ENCODE assay signal across 2 cellular contexts in the genomic region with DNA sequence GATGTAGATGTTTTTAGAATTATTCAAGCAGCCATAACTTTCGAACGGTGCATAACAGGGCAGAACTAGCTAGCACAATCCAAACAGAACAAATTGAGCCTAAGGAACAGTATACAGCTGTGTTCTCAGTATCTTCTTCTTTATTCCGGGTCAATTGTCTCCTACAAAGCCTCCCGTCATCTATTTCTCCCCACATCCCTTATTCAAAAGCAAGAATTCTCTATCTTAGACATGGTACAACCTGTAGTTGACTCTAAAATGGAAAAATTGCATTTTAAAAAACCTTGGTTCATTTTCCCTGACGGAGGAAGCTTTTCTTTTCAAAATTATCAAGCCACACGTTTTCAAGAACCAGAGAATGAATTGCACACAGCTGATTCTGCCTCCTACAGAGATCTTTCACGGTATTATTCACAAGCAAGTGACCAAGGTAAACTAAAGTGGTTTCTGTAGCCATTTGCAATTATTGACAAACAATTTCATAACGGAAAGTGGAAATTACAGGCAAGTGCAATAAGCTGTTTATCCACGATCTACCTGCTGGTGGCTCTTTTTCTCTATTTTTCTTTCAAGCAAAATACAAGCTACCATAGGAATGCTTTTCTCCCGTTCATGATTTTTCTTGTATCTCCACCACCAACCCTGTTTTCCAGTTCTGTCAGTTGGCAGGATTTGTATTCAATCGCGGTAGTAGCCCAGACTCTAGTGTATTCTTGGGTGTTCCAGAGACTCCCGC.
A peak's percentile ranks its signal among the peaks of the same experiment; 100 is the strongest.
TF ChIP-seq lines count a peak whose summit lies in the region.

No MANE protein-coding gene starts in this region.

TF ChIP-seq in GM23338, 12 proteins besides CTCF, POLR2A, EP300 and RAD21 (continued from another document):
- TF ChIP-seq POLR2AphosphoS5 (IDR thresholded peaks at IDR 0.05; ENCODE audit: low read depth) = no peak
- TF ChIP-seq, protein P1, sequence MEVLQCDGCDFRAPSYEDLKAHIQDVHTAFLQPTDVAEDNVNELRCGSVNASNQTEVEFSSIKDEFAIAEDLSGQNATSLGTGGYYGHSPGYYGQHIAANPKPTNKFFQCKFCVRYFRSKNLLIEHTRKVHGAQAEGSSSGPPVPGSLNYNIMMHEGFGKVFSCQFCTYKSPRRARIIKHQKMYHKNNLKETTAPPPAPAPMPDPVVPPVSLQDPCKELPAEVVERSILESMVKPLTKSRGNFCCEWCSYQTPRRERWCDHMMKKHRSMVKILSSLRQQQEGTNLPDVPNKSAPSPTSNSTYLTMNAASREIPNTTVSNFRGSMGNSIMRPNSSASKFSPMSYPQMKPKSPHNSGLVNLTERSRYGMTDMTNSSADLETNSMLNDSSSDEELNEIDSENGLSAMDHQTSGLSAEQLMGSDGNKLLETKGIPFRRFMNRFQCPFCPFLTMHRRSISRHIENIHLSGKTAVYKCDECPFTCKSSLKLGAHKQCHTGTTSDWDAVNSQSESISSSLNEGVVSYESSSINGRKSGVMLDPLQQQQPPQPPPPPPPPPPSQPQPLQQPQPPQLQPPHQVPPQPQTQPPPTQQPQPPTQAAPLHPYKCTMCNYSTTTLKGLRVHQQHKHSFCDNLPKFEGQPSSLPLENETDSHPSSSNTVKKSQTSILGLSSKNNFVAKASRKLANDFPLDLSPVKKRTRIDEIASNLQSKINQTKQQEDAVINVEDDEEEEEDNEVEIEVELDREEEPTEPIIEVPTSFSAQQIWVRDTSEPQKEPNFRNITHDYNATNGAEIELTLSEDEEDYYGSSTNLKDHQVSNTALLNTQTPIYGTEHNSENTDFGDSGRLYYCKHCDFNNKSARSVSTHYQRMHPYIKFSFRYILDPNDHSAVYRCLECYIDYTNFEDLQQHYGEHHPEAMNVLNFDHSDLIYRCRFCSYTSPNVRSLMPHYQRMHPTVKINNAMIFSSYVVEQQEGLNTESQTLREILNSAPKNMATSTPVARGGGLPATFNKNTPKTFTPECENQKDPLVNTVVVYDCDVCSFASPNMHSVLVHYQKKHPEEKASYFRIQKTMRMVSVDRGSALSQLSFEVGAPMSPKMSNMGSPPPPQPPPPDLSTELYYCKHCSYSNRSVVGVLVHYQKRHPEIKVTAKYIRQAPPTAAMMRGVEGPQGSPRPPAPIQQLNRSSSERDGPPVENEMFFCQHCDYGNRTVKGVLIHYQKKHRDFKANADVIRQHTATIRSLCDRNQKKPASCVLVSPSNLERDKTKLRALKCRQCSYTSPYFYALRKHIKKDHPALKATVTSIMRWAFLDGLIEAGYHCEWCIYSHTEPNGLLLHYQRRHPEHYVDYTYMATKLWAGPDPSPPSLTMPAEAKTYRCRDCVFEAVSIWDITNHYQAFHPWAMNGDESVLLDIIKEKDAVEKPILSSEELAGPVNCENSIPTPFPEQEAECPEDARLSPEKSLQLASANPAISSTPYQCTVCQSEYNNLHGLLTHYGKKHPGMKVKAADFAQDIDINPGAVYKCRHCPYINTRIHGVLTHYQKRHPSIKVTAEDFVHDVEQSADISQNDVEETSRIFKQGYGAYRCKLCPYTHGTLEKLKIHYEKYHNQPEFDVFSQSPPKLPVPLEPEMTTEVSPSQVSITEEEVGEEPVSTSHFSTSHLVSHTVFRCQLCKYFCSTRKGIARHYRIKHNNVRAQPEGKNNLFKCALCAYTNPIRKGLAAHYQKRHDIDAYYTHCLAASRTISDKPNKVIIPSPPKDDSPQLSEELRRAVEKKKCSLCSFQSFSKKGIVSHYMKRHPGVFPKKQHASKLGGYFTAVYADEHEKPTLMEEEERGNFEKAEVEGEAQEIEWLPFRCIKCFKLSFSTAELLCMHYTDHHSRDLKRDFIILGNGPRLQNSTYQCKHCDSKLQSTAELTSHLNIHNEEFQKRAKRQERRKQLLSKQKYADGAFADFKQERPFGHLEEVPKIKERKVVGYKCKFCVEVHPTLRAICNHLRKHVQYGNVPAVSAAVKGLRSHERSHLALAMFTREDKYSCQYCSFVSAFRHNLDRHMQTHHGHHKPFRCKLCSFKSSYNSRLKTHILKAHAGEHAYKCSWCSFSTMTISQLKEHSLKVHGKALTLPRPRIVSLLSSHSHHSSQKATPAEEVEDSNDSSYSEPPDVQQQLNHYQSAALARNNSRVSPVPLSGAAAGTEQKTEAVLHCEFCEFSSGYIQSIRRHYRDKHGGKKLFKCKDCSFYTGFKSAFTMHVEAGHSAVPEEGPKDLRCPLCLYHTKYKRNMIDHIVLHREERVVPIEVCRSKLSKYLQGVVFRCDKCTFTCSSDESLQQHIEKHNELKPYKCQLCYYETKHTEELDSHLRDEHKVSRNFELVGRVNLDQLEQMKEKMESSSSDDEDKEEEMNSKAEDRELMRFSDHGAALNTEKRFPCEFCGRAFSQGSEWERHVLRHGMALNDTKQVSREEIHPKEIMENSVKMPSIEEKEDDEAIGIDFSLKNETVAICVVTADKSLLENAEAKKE (CRISPR knock-in tag; IDR thresholded peaks at IDR 0.05) = no peak
- TF ChIP-seq EZH2 (IDR thresholded peaks at IDR 0.05; ENCODE audit: low read depth, unreplicated experiment) = peak; percentile 62

TF ChIP-seq in WTC11, 78 proteins besides CTCF, POLR2A, EP300 and RAD21 (continued from another document):
- TF ChIP-seq NR3C1 (CRISPR knock-in tag; conservative IDR thresholded peaks at IDR 0.05; ENCODE audit: low read depth) (no peak), FOXJ3 (CRISPR knock-in tag; IDR thresholded peaks at IDR 0.05; ENCODE audit: borderline replicate concordance) (no peak), SMAD3 (CRISPR knock-in tag; IDR thresholded peaks at IDR 0.05; ENCODE audit: borderline replicate concordance) (no peak), CREB1 (CRISPR knock-in tag; IDR thresholded peaks at IDR 0.05) (no peak), NFATC4 (CRISPR knock-in tag; IDR thresholded peaks at IDR 0.05) (no peak), ZNF396 (CRISPR knock-in tag; IDR thresholded peaks at IDR 0.05; ENCODE audit: borderline replicate concordance) (no peak)
- TF ChIP-seq, protein P2, sequence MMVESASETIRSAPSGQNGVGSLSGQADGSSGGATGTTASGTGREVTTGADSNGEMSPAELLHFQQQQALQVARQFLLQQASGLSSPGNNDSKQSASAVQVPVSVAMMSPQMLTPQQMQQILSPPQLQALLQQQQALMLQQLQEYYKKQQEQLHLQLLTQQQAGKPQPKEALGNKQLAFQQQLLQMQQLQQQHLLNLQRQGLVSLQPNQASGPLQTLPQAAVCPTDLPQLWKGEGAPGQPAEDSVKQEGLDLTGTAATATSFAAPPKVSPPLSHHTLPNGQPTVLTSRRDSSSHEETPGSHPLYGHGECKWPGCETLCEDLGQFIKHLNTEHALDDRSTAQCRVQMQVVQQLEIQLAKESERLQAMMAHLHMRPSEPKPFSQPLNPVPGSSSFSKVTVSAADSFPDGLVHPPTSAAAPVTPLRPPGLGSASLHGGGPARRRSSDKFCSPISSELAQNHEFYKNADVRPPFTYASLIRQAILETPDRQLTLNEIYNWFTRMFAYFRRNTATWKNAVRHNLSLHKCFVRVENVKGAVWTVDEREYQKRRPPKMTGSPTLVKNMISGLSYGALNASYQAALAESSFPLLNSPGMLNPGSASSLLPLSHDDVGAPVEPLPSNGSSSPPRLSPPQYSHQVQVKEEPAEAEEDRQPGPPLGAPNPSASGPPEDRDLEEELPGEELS (CRISPR knock-in tag; IDR thresholded peaks at IDR 0.05) = no peak
- TF ChIP-seq, protein P3, sequence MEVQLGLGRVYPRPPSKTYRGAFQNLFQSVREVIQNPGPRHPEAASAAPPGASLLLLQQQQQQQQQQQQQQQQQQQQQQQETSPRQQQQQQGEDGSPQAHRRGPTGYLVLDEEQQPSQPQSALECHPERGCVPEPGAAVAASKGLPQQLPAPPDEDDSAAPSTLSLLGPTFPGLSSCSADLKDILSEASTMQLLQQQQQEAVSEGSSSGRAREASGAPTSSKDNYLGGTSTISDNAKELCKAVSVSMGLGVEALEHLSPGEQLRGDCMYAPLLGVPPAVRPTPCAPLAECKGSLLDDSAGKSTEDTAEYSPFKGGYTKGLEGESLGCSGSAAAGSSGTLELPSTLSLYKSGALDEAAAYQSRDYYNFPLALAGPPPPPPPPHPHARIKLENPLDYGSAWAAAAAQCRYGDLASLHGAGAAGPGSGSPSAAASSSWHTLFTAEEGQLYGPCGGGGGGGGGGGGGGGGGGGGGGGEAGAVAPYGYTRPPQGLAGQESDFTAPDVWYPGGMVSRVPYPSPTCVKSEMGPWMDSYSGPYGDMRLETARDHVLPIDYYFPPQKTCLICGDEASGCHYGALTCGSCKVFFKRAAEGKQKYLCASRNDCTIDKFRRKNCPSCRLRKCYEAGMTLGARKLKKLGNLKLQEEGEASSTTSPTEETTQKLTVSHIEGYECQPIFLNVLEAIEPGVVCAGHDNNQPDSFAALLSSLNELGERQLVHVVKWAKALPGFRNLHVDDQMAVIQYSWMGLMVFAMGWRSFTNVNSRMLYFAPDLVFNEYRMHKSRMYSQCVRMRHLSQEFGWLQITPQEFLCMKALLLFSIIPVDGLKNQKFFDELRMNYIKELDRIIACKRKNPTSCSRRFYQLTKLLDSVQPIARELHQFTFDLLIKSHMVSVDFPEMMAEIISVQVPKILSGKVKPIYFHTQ (CRISPR knock-in tag; IDR thresholded peaks at IDR 0.05) = no peak
- TF ChIP-seq, protein P4, sequence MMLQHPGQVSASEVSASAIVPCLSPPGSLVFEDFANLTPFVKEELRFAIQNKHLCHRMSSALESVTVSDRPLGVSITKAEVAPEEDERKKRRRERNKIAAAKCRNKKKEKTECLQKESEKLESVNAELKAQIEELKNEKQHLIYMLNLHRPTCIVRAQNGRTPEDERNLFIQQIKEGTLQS (CRISPR knock-in tag; conservative IDR thresholded peaks at IDR 0.05) = no peak
